15 cellular contexts compared by ENCODE assay signal in genomic region chr10:62726638-62727037, GRCh38.
"Had no signal": no experiment of that assay in that cellular context is flagged by ENCODE, and none has a peak within 500 bp of the region (broad histone marks: within the 10 kb centered on the region; RNA-seq: fewer than 3 reads in every experiment).

No MANE protein-coding gene starts in this region.

- H3K9me3 ChIP-seq: esophagus squamous epithelium, left ventricle myocardium inferior, mucosa of descending colon, upper lobe of left lung had no signal

- H3K27me3 ChIP-seq: esophagus squamous epithelium, upper lobe of left lung had no signal

- H3K4me1 ChIP-seq: esophagus squamous epithelium, left ventricle myocardium inferior, upper lobe of left lung had no signal

- H3K36me3 Mint-ChIP-seq: brain, memory B cell had no signal

- DNase-seq: activated CD4-positive, alpha-beta T cell treated with anti-CD3 and anti-CD28 coated beads for 1 hour; cortex of kidney; effector CD4-positive, alpha-beta T cell; esophagus squamous epithelium; hippocampal formation; kidney; left ventricle myocardium inferior; mucosa of descending colon; upper lobe of left lung had no signal

- ATAC-seq: mucosa of descending colon; naive thymus-derived CD4-positive, alpha-beta T cell; SK-N-SH treated with all-trans-retinoic acid at 6 μM for 48 hours had no signal

- H3K9me3 Mint-ChIP-seq: brain had no signal

- H3K4me3 ChIP-seq: esophagus squamous epithelium, left ventricle myocardium inferior, mucosa of descending colon, upper lobe of left lung had no signal

- H3K4me1 Mint-ChIP-seq: brain, memory B cell had no signal

- H3K4me3 Mint-ChIP-seq: activated CD8-positive, alpha-beta T cell treated with anti-CD3 and anti-CD28 coated beads for 36 hours; brain; memory B cell; naive thymus-derived CD4-positive, alpha-beta T cell had no signal

- H3K36me3 ChIP-seq: esophagus squamous epithelium, left ventricle myocardium inferior, upper lobe of left lung had no signal

- H3K27me3 Mint-ChIP-seq: brain, memory B cell had no signal

- H3K27ac ChIP-seq: esophagus squamous epithelium, left ventricle myocardium inferior, upper lobe of left lung, VCaP had no signal

- H3K27ac Mint-ChIP-seq: activated CD8-positive, alpha-beta T cell treated with anti-CD3 and anti-CD28 coated beads for 36 hours; brain; memory B cell; naive thymus-derived CD4-positive, alpha-beta T cell had no signal
